Comparison of ENCODE assay signal across 19 cellular contexts in the genomic region with DNA sequence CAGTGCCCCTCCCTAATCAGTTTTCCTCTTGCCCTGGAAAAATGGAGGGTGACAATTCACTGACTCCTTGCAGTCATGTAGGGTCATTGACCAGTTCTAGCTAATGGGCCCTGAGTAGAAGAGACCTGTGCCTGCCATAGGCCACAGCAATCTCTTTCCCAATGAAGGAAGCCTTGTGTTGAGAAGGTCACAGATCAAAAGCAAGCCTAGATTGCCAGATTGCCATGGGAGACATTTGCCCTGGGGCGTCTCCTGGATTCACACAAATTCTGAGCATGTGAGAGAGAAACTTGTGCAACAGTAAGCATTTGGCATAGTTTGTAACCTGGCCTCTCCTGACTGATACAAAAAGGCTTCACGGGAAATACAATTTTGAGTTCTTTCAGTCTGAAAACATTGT.
"Had no signal": no experiment of that assay in that cellular context is flagged by ENCODE, and none has a peak within 500 bp of the region (broad histone marks: within the 10 kb centered on the region; RNA-seq: fewer than 3 reads in every experiment).

No MANE protein-coding gene starts in this region.

- ATAC-seq: gastrocnemius medialis, heart left ventricle, natural killer cell, right cardiac atrium had no signal

- H3K36me3 ChIP-seq: gastrocnemius medialis, heart left ventricle, tibial nerve, vagina had no signal

- H3K27me3 ChIP-seq: dorsolateral prefrontal cortex, gastrocnemius medialis, heart left ventricle, tibial nerve, vagina had no signal

- H3K4me1 ChIP-seq: gastrocnemius medialis, heart left ventricle, tibial nerve, vagina had no signal

- H3K9me3 ChIP-seq: gastrocnemius medialis, heart left ventricle, tibial nerve, vagina had no signal

- DNase-seq: activated CD4-positive, alpha-beta memory T cell treated with anti-CD3 and anti-CD28 coated beads, Interleukin-2, amount 10 ng/mL, durations not matched to agents 7 days and 5 days; activated CD4-positive, alpha-beta T cell treated with anti-CD3 and anti-CD28 coated beads for 48 hours; activated CD4-positive, CD25-positive, alpha-beta regulatory T cell; activated naive CD4-positive, alpha-beta T cell treated with anti-CD3 and anti-CD28 coated beads for 36 hours; activated T-cell treated with anti-CD3 and anti-CD28 coated beads, Interleukin-2, amount 50 U/mL, for 24 hours; anterior cingulate cortex; central memory CD4-positive, alpha-beta T cell; dorsolateral prefrontal cortex; erythroblast; gastrocnemius medialis; heart left ventricle; natural killer cell; right cardiac atrium; stimulated activated CD4-positive, alpha-beta T cell treated with anti-CD3 and anti-CD28 coated beads, Interleukin-15, amount 100 ng/mL, for 24 hours; stimulated activated CD4-positive, alpha-beta T cell treated with anti-CD3 and anti-CD28 coated beads, Interleukin-2, amount 100 ng/mL, for 48 hours; T1000 had no signal

- H3K27ac ChIP-seq: dorsolateral prefrontal cortex, gastrocnemius medialis, heart left ventricle, tibial nerve, vagina had no signal

- H3K4me3 ChIP-seq: dorsolateral prefrontal cortex, gastrocnemius medialis, heart left ventricle, skin epidermis, tibial nerve, vagina had no signal
